ENCODE assay signal across 8 cellular contexts in the genomic region with DNA sequence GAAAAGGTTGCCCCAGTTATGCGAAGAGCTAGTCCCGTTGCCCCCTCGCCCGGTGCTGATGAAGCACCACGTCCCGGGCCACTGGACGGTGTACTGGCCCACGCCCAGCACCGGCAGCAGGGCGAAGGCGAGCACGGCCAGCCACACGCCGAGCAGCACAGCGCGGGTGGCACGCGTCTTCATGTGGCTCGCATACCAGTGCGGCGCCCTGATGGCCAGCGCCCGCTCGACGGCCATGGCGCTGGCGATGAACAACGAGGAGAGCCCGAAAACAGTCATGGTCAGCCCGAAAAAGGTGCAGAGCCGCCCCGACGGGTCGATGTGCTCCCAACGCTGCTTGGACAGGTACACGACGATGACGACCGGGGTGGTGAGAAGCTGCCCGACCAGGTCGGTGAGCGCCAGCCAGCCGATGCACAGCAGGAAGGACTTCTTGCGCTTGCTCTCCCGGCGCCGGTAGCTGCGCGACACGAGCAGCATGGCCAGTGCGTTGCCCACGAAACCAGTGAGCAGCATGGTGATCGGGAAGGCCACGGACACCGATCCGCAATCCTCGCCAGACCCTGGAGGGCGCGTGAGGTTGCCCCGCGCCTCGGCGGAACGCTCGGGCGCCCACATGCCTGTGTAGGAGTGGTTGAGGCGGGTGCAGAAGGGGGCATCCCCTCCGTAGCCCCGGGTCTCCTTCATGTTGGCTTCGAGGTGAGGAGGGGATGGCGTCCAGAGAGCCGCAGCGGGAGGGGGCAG. TPM values are rescaled to one million over a fixed set of nuclear protein-coding genes. Genes with fewer than 3 reads are reported as not detected.
DNase-seq lines count a peak whose midpoint lies in the region; ATAC-seq and TF ChIP-seq lines count a peak whose summit lies in the region.

No MANE protein-coding gene starts in this region.

- H2AFZ ChIP-seq in ACC112 (ENCODE audit: low read length, unreplicated experiment): peak overlapping the region; percentile 22
- no peak overlapping the region for H2AFZ ChIP-seq in OCI-LY7 (ENCODE audit: low read length)

- peak overlapping the region; percentile 22 for H3K9ac ChIP-seq in endocrine pancreas (ENCODE audit: control insufficient read depth, insufficient read depth, low read length)

- POLR2A ChIA-PET in T-cell (lab: Charles Lee) (interaction anchor here in 1 of 2 donors (0.8 kb wide), 1 partner anchor 41 kb away, joined by 3 read pairs; no protein-coding TSS in a partner anchor), OCI-LY7 (lab: Charles Lee) (no interaction called here)

- H3K4me3 ChIP-seq in ACC112 (ENCODE audit: low read depth, low read length) (peak overlapping the region; percentile 74), endocrine pancreas (ENCODE audit: control insufficient read depth, insufficient read depth, low read length) (peak overlapping the region; percentile 59), mucosa of descending colon (no peak overlapping the region), OCI-LY7 (ENCODE audit: low read depth, low read length, poor library complexity, severe bottlenecking) (no peak overlapping the region)

- H3K4me1 ChIP-seq in ACC112 (ENCODE audit: control insufficient read depth, insufficient read depth, low read length, unreplicated experiment) (no peaks in the 10 kb centered on the region), endocrine pancreas (ENCODE audit: control insufficient read depth, insufficient read depth, low read length) (no peaks in the 10 kb centered on the region), mucosa of descending colon (ENCODE audit: low read depth) (peaks cover 4% of the 10 kb centered on the region), OCI-LY7 (ENCODE audit: insufficient read depth, low read length, poor library complexity, severe bottlenecking) (no peaks in the 10 kb centered on the region)

- peaks cover 12 to 23% (median 19%) of the 10 kb centered on the region in 3 donors for H3K4me1 Mint-ChIP-seq in T-cell

- DNase-seq in T-cell (peak in 7 of 34 experiments; percentile 2 to 24 (median 22)), mucosa of descending colon (peak; percentile 10 to 49 (median 40)), OCI-LY7 (ENCODE audit: low spot score) (no peak)

- no peak for TF ChIP-seq CTCF in mucosa of descending colon (IDR thresholded peaks at IDR 0.05)
- TF ChIP-seq CTCF in OCI-LY7 (conservative IDR thresholded peaks at IDR 0.05; ENCODE audit: low read length): no peak

- H3K27me3 ChIP-seq in ACC112 (ENCODE audit: insufficient read depth, low read length) (peaks cover 70% of the 10 kb centered on the region), endocrine pancreas (ENCODE audit: control insufficient read depth, insufficient read depth, low read length) (no peaks in the 10 kb centered on the region)

- CTCF ChIA-PET in T-cell (lab: Charles Lee) (no interaction called here), OCI-LY7 (lab: Charles Lee; ENCODE audit: unreplicated experiment) (no interaction called here)

- no peaks in the 10 kb centered on the region for H4K20me1 ChIP-seq in OCI-LY7 (ENCODE audit: insufficient read depth, low read length)

- no peaks in the 10 kb centered on the region for H3K9me2 ChIP-seq in OCI-LY7 (ENCODE audit: insufficient read depth, low read length)

- H3K36me3 Mint-ChIP-seq in T-cell: no peaks in the 10 kb centered on the region

- no TSS peak for BruUV-seq in OCI-LY7 (replicated peaks; lab: Mats Ljungman, UMichigan)

- H3K36me3 ChIP-seq in ACC112 (ENCODE audit: insufficient read depth, low read length) (no peaks in the 10 kb centered on the region), endocrine pancreas (ENCODE audit: control insufficient read depth, insufficient read depth, low read length) (no peaks in the 10 kb centered on the region), mucosa of descending colon (ENCODE audit: low read depth) (no peaks in the 10 kb centered on the region), OCI-LY7 (ENCODE audit: insufficient read depth, low read length) (no peaks in the 10 kb centered on the region)

- peak overlapping the region; percentile 76 to 84 (median 77) for H3K4me3 Mint-ChIP-seq in T-cell

- no peaks in the 10 kb centered on the region for H3K9me3 ChIP-seq in endocrine pancreas (ENCODE audit: control insufficient read depth, low read length)
- no peaks in the 10 kb centered on the region for H3K9me3 ChIP-seq in mucosa of descending colon
- no peaks in the 10 kb centered on the region for H3K9me3 ChIP-seq in OCI-LY7 (ENCODE audit: low read length)

- H3K27me3 Mint-ChIP-seq in T-cell: peaks cover 33 to 39% of the 10 kb centered on the region in 2 donors

- intact Hi-C loops in mucosa of descending colon (cut with DNase I, micrococcal nuclease) (loop anchor here in 1 of 2 donors (5.0 kb wide), 1 partner anchor 360 kb away; no protein-coding TSS in a partner anchor), OCI-LY7 (cut with micrococcal nuclease; ENCODE audit: unreplicated experiment) (no loop called here)

- H3K9me3 Mint-ChIP-seq in T-cell: no peaks in the 10 kb centered on the region

- H3K27ac ChIP-seq in ACC112 (ENCODE audit: low read depth, low read length): no peak overlapping the region
- no peak overlapping the region for H3K27ac ChIP-seq in OCI-LY7 (ENCODE audit: low read depth, low read length, poor library complexity, severe bottlenecking)

- no peak overlapping the region for H3K27ac Mint-ChIP-seq in T-cell

- ATAC-seq in GM19351 (IDR thresholded peaks at IDR 0.05; ENCODE audit: unreplicated experiment) (peak; percentile 18), T-cell (replicated peaks in 1 of 4) (peak; percentile 53 to 60 (median 56)), mucosa of descending colon (peak; percentile 39), HG03457 (IDR thresholded peaks at IDR 0.05; ENCODE audit: unreplicated experiment) (no peak), HG03521 (IDR thresholded peaks at IDR 0.05; ENCODE audit: unreplicated experiment) (no peak)

- H3K79me2 ChIP-seq in ACC112 (ENCODE audit: control insufficient read depth, insufficient read depth, low read length, unreplicated experiment) (no peaks in the 10 kb centered on the region), OCI-LY7 (ENCODE audit: insufficient read depth, low read depth, low read length) (no peaks in the 10 kb centered on the region)

- H3K4me2 ChIP-seq in OCI-LY7 (ENCODE audit: low read length): no peak overlapping the region

RNA-seq across cellular contexts. Expression of gene PTGER3, which starts 0.6 kb away (rescaled TPM):
- under 1 TPM in 4 of 5 donors, not detected in 1; 0.10 to 0.53 (median 0.31) TPM for total RNA-seq in T-cell
- total RNA-seq in mucosa of descending colon: 10 to 100 TPM in 1 of 3 donors, 1 to 10 TPM in 2; 1.2 to 19.7 (median 1.3) TPM
- 0.13 TPM in 1 of 2 replicates, not detected in the other for total RNA-seq in OCI-LY7 (2014; rRNA removed; shearing (Covaris generic))
- not detected in 2 replicates for total RNA-seq in OCI-LY7 (2022)

RNA-seq across cellular contexts. Expression of gene ZRANB2, which starts 33.8 kb away (rescaled TPM):
- total RNA-seq in T-cell: 100 to 1,000 TPM in 4 of 5 donors, 10 to 100 TPM in 1; 93.0 to 133 (median 127) TPM
- total RNA-seq in mucosa of descending colon: 100 to 1,000 TPM in 1 of 3 donors, 10 to 100 TPM in 2; 74.8 to 108 (median 94.9) TPM
- 75.9 and 82.1 TPM in 2 replicates for total RNA-seq in OCI-LY7 (2014; rRNA removed; shearing (Covaris generic))
- 171 and 190 TPM in 2 replicates for total RNA-seq in OCI-LY7 (2022)

Comparison
In these comparisons a context has a peak if more than half of its experiments do, and no peak if none do; other contexts are left out.
1. H3K4me3 ChIP-seq: peak in ACC112 (single experiment) and endocrine pancreas (single experiment); none in mucosa of descending colon (single experiment) and OCI-LY7 (single experiment).
2. ATAC-seq: peak in GM19351 (single experiment), T-cell (4 of 4) and mucosa of descending colon (single experiment); none in HG03457 (single experiment) and HG03521 (single experiment).